In genomic region chr15:69451951-69452701, GRCh38 we compare ENCODE assay signal across 8 cellular contexts. TPM values are rescaled to one million over a fixed set of nuclear protein-coding genes. Genes with fewer than 3 reads are reported as not detected.
A peak's percentile ranks its signal among the peaks of the same experiment; 100 is the strongest.
DNase-seq lines count a peak whose midpoint lies in the region; ATAC-seq and TF ChIP-seq lines count a peak whose summit lies in the region.

No MANE protein-coding gene starts in this region.

- H3K27ac Mint-ChIP-seq in activated T-helper 17 cell treated with anti-CD3 and anti-CD28 coated beads, Interleukin-2, amount 50 U/mL, for 72 hours = peak overlapping the region; percentile 96
- H3K27ac Mint-ChIP-seq in progenitor cell of endocrine pancreas = peak overlapping the region; percentile 97

- intact Hi-C loops in head of caudate nucleus (cut with DNase I) = no loop called here

- DNase-seq in GM12864 (ENCODE audit: low read depth) = no peak
- DNase-seq in head of caudate nucleus = peak in 26 of 42 donors; percentile 17 to 57 (median 34)
- no peak for DNase-seq in progenitor cell of endocrine pancreas (ENCODE audit: low spot score, unreplicated experiment)
- no peak for DNase-seq in HT-29 (ENCODE audit: low spot score)
- DNase-seq in NK-92 treated with Interleukin-12 subunit alpha and Interleukin-12 subunit beta, amount 100 ng/mL, for 24 hours (lab: John Stamatoyannopoulos, UW) = no peak

- H3K36me3 ChIP-seq in KOPT-K1 (ENCODE audit: insufficient read depth, low read length) = peaks cover 61% of the 10 kb centered on the region

- no peaks in the 10 kb centered on the region for H3K27me3 Mint-ChIP-seq in activated T-helper 17 cell treated with anti-CD3 and anti-CD28 coated beads, Interleukin-2, amount 50 U/mL, for 72 hours
- H3K27me3 Mint-ChIP-seq in progenitor cell of endocrine pancreas = no peaks in the 10 kb centered on the region

- H3K4me1 Mint-ChIP-seq in activated T-helper 17 cell treated with anti-CD3 and anti-CD28 coated beads, Interleukin-2, amount 50 U/mL, for 72 hours = peaks cover 23% of the 10 kb centered on the region
- H3K4me1 Mint-ChIP-seq in progenitor cell of endocrine pancreas (ENCODE audit: low read depth) = peaks cover 24% of the 10 kb centered on the region

- H3K4me3 ChIP-seq in GM12864 (ENCODE audit: low read depth, low read length) = peak overlapping the region; percentile 91

- TF ChIP-seq CTCF in GM12864 (IDR thresholded peaks at IDR 0.05; ENCODE audit: low read depth, low read length, missing control alignments) (no peak), progenitor cell of endocrine pancreas (IDR thresholded peaks at IDR 0.05; ENCODE audit: unreplicated experiment) (no peak)

- H3K9me3 Mint-ChIP-seq in activated T-helper 17 cell treated with anti-CD3 and anti-CD28 coated beads, Interleukin-2, amount 50 U/mL, for 72 hours = no peaks in the 10 kb centered on the region
- no peaks in the 10 kb centered on the region for H3K9me3 Mint-ChIP-seq in progenitor cell of endocrine pancreas (ENCODE audit: low read depth)

- H3K9me3 ChIP-seq in KOPT-K1 (ENCODE audit: insufficient read depth, low read length, poor library complexity, severe bottlenecking) = no peaks in the 10 kb centered on the region

- peak overlapping the region; percentile 98 for H3K4me3 Mint-ChIP-seq in activated T-helper 17 cell treated with anti-CD3 and anti-CD28 coated beads, Interleukin-2, amount 50 U/mL, for 72 hours
- H3K4me3 Mint-ChIP-seq in progenitor cell of endocrine pancreas (ENCODE audit: low read depth) = peak overlapping the region; percentile 95

- H3K27ac ChIP-seq in KOPT-K1 (ENCODE audit: low read depth, low read length, poor library complexity, severe bottlenecking) = peak overlapping the region; percentile 81

- ATAC-seq in GM21825 (IDR thresholded peaks at IDR 0.05; ENCODE audit: unreplicated experiment) = peak; percentile 23
- ATAC-seq in activated T-helper 17 cell treated with anti-CD3 and anti-CD28 coated beads, Interleukin-2, amount 50 U/mL, for 72 hours (replicated peaks) = peak; percentile 36

- peaks cover 50% of the 10 kb centered on the region for H3K36me3 Mint-ChIP-seq in activated T-helper 17 cell treated with anti-CD3 and anti-CD28 coated beads, Interleukin-2, amount 50 U/mL, for 72 hours (ENCODE audit: low read depth)
- peaks cover 21% of the 10 kb centered on the region for H3K36me3 Mint-ChIP-seq in progenitor cell of endocrine pancreas (ENCODE audit: insufficient read depth)

RNA-seq across cellular contexts. Expression of gene RPLP1, which starts 0.5 kb away (rescaled TPM):
- total RNA-seq in activated T-helper 17 cell treated with anti-CD3 and anti-CD28 coated beads, Interleukin-2, amount 50 U/mL, for 72 hours = 1,000 to 10,000 TPM; 1,985 to 2,291 TPM
- total RNA-seq in progenitor cell of endocrine pancreas = 1,112 and 1,115 TPM in 2 replicates
- total RNA-seq in HT-29 (2014; rRNA removed; shearing (Covaris generic)) = 381 and 410 TPM in 2 replicates

RNA-seq across cellular contexts. Expression of gene KIF23, which starts 38.0 kb away (rescaled TPM):
- 10 to 100 TPM; 51.3 to 54.5 TPM for total RNA-seq in activated T-helper 17 cell treated with anti-CD3 and anti-CD28 coated beads, Interleukin-2, amount 50 U/mL, for 72 hours
- 26.5 and 28.4 TPM in 2 replicates for total RNA-seq in progenitor cell of endocrine pancreas
- 66.8 and 82.2 TPM in 2 replicates for total RNA-seq in HT-29 (2014; rRNA removed; shearing (Covaris generic))

Comparison
In these comparisons a context has a peak if more than half of its experiments do, and no peak if none do; other contexts are left out.
1. DNase-seq: peak in head of caudate nucleus (26 of 42); none in GM12864 (single experiment), progenitor cell of endocrine pancreas (single experiment), HT-29 (single experiment) and NK-92 treated with Interleukin-12 subunit alpha and Interleukin-12 subunit beta, amount 100 ng/mL, for 24 hours (single experiment).